11 cellular contexts compared by ENCODE assay signal in the genomic region with DNA sequence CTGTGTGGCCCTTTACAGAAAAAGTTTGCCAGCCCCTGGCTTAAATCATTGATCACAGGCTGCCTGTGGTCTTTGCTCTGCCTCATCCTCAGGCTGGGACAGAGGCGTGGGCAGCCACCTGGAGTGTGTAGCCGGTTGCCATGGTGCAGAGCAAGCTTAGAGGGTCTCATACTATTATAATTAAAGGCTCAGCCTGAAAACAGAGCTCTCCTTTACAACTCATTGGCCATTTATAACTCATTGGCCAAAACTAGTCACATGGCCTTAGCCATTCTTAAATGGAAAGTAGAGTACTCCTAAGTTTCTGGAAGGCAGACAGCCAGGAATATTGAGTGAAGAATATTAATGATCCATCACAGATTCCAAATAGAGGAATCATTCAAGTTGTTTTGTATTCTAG. TPM values are rescaled to one million over a fixed set of nuclear protein-coding genes. Genes with fewer than 3 reads are reported as not detected.
DNase-seq lines count a peak whose midpoint lies in the region; ATAC-seq and TF ChIP-seq lines count a peak whose summit lies in the region.
"Had no signal": no experiment of that assay in that cellular context is flagged by ENCODE, and none has a peak within 500 bp of the region (broad histone marks: within the 10 kb centered on the region; RNA-seq: fewer than 3 reads in every experiment).

No MANE protein-coding gene starts in this region.

- H3K4me1 ChIP-seq in BLaER1 (peaks cover 51% of the 10 kb centered on the region), GM23338 (ENCODE audit: insufficient read depth) (peaks cover 13% of the 10 kb centered on the region; the same call in 1 of the 2 replicates)

- H3K27me3 Mint-ChIP-seq in GM23338 (ENCODE audit: insufficient read depth, low read depth, poor library complexity) = peaks cover 7% of the 10 kb centered on the region
- peaks cover 3% of the 10 kb centered on the region for H3K27me3 Mint-ChIP-seq in activated naive CD8-positive, alpha-beta T cell treated with anti-CD3 and anti-CD28 coated beads for 36 hours

- no peak overlapping the region for H3K27ac ChIP-seq in BLaER1
- H3K27ac ChIP-seq in GM23338 (ENCODE audit: low read depth) = no peak overlapping the region
- H3K27ac ChIP-seq: foreskin keratinocyte had no signal

- 0 out of 2 replicates have a peak, but pooled peaks cover 7% of the 10 kb centered on the region for H3F3A ChIP-seq in GM23338 (replicated peaks; ENCODE audit: low read depth)

- H3K27me3 ChIP-seq in BLaER1 = no peaks in the 10 kb centered on the region
- H3K27me3 ChIP-seq in GM23338 (ENCODE audit: insufficient read depth) = no peaks in the 10 kb centered on the region
- H3K27me3 ChIP-seq: foreskin keratinocyte had no signal

- H4K20me1 ChIP-seq in BLaER1 (peaks cover 71% of the 10 kb centered on the region), GM23338 (replicated peaks; ENCODE audit: insufficient read depth) (peaks cover 40% of the 10 kb centered on the region)

- no peak overlapping the region for H3K4me3 Mint-ChIP-seq in GM23338
- H3K4me3 Mint-ChIP-seq in activated naive CD8-positive, alpha-beta T cell treated with anti-CD3 and anti-CD28 coated beads for 36 hours = peak overlapping the region; percentile 90

- TF ChIP-seq CTCF in GM23338 (conservative IDR thresholded peaks at IDR 0.05; ENCODE audit: low read depth in 2 of 2) = no peak

- H2AFZ ChIP-seq in GM23338 = no peak overlapping the region

- H3K4me3 ChIP-seq in BLaER1 = no peak overlapping the region
- H3K4me3 ChIP-seq in GM23338 = peak overlapping the region; percentile 92; the same call in 1 of the 2 replicates

- no peaks in the 10 kb centered on the region for H3K9me3 ChIP-seq in BLaER1

- H3K4me1 Mint-ChIP-seq in GM23338 = peaks cover 13% of the 10 kb centered on the region
- peaks cover 44% of the 10 kb centered on the region for H3K4me1 Mint-ChIP-seq in activated naive CD8-positive, alpha-beta T cell treated with anti-CD3 and anti-CD28 coated beads for 36 hours

- H3K36me3 ChIP-seq in BLaER1 (peaks cover 64% of the 10 kb centered on the region), GM23338 (ENCODE audit: insufficient read depth) (peaks cover 59% of the 10 kb centered on the region)

- peaks cover 66% of the 10 kb centered on the region for H3K79me2 ChIP-seq in GM23338 (replicated peaks; ENCODE audit: insufficient read depth)

- no peaks in the 10 kb centered on the region for H3K9me2 ChIP-seq in GM23338 (ENCODE audit: insufficient read depth)

- DNase-seq in GM23338 (ENCODE audit: low spot score) (peak; percentile 23), myocyte (ENCODE audit: low read depth) (peak; percentile 11), DMS53 (lab: John Stamatoyannopoulos, UW) (no peak), posterior vena cava (ENCODE audit: low spot score) (no peak)
- DNase-seq in activated naive CD8-positive, alpha-beta T cell treated with anti-CD3 and anti-CD28 coated beads for 36 hours = no peak
- DNase-seq: activated CD4-positive, CD25-positive, alpha-beta regulatory T cell treated with anti-CD3 and anti-CD28 coated beads, Interleukin-2, amount 50 U/mL, for 72 hours; foreskin keratinocyte; GF-D8 had no signal

- H3K9ac ChIP-seq in BLaER1 = no peak overlapping the region

- H3K27ac Mint-ChIP-seq in GM23338 = no peak overlapping the region
- H3K27ac Mint-ChIP-seq in activated naive CD8-positive, alpha-beta T cell treated with anti-CD3 and anti-CD28 coated beads for 36 hours = peak overlapping the region; percentile 25

- H3K36me3 Mint-ChIP-seq in GM23338 (ENCODE audit: low read depth) = peaks cover 63% of the 10 kb centered on the region
- H3K36me3 Mint-ChIP-seq in activated naive CD8-positive, alpha-beta T cell treated with anti-CD3 and anti-CD28 coated beads for 36 hours = peaks cover 73% of the 10 kb centered on the region

- intact Hi-C loops in posterior vena cava (cut with DNase I) = no loop called here

- H3K9me3 Mint-ChIP-seq in GM23338 = no peaks in the 10 kb centered on the region
- H3K9me3 Mint-ChIP-seq in activated naive CD8-positive, alpha-beta T cell treated with anti-CD3 and anti-CD28 coated beads for 36 hours = no peaks in the 10 kb centered on the region

- ATAC-seq in GM23338 (no peak), GM21367 (IDR thresholded peaks at IDR 0.05; ENCODE audit: unreplicated experiment) (no peak), GM18520 (IDR thresholded peaks at IDR 0.05; ENCODE audit: unreplicated experiment) (no peak)
- ATAC-seq: foreskin keratinocyte had no signal

- peak overlapping the region; percentile 92 for H3K4me2 ChIP-seq in BLaER1
- H3K4me2 ChIP-seq in GM23338 = peak overlapping the region; percentile 95; the same call in 1 of the 2 replicates

TF ChIP-seq in GM23338, 12 proteins besides CTCF, POLR2A, EP300 and RAD21 (continues in another document):
- TF ChIP-seq ZNF331 (CRISPR knock-in tag; IDR thresholded peaks at IDR 0.05; ENCODE audit: low read depth) (no peak), JUNB (IDR thresholded peaks at IDR 0.05; ENCODE audit: unreplicated experiment) (no peak), STAT1 (IDR thresholded peaks at IDR 0.05; ENCODE audit: unreplicated experiment) (no peak), EZH2 (IDR thresholded peaks at IDR 0.05; ENCODE audit: low read depth, unreplicated experiment) (no peak), CREB1 (CRISPR knock-in tag; IDR thresholded peaks at IDR 0.05; ENCODE audit: low read depth) (no peak), EZH2phosphoT487 (IDR thresholded peaks at IDR 0.05; ENCODE audit: unreplicated experiment) (no peak), ZNF114 (CRISPR knock-in tag; IDR thresholded peaks at IDR 0.05) (no peak)
- TF ChIP-seq, protein P1, sequence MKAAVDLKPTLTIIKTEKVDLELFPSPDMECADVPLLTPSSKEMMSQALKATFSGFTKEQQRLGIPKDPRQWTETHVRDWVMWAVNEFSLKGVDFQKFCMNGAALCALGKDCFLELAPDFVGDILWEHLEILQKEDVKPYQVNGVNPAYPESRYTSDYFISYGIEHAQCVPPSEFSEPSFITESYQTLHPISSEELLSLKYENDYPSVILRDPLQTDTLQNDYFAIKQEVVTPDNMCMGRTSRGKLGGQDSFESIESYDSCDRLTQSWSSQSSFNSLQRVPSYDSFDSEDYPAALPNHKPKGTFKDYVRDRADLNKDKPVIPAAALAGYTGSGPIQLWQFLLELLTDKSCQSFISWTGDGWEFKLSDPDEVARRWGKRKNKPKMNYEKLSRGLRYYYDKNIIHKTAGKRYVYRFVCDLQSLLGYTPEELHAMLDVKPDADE (IDR thresholded peaks at IDR 0.05) = no peak
- TF ChIP-seq, protein P2, sequence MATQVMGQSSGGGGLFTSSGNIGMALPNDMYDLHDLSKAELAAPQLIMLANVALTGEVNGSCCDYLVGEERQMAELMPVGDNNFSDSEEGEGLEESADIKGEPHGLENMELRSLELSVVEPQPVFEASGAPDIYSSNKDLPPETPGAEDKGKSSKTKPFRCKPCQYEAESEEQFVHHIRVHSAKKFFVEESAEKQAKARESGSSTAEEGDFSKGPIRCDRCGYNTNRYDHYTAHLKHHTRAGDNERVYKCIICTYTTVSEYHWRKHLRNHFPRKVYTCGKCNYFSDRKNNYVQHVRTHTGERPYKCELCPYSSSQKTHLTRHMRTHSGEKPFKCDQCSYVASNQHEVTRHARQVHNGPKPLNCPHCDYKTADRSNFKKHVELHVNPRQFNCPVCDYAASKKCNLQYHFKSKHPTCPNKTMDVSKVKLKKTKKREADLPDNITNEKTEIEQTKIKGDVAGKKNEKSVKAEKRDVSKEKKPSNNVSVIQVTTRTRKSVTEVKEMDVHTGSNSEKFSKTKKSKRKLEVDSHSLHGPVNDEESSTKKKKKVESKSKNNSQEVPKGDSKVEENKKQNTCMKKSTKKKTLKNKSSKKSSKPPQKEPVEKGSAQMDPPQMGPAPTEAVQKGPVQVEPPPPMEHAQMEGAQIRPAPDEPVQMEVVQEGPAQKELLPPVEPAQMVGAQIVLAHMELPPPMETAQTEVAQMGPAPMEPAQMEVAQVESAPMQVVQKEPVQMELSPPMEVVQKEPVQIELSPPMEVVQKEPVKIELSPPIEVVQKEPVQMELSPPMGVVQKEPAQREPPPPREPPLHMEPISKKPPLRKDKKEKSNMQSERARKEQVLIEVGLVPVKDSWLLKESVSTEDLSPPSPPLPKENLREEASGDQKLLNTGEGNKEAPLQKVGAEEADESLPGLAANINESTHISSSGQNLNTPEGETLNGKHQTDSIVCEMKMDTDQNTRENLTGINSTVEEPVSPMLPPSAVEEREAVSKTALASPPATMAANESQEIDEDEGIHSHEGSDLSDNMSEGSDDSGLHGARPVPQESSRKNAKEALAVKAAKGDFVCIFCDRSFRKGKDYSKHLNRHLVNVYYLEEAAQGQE (IDR thresholded peaks at IDR 0.05; ENCODE audit: unreplicated experiment) = no peak

RNA-seq across cellular contexts. Expression of a gene that starts 3.0 kb away (rescaled TPM):
- total RNA-seq in GM23338 (2014; rRNA removed; shearing (Covaris generic)) = 578 and 605 TPM in 2 replicates
- 1,253 and 1,312 TPM in 2 replicates for polyA plus RNA-seq in GM23338 (2016; fragmentation: Nextera tagmentation; extraction: Ambion mirVana)
- 100 to 1,000 TPM; 540 to 565 TPM for total RNA-seq in activated naive CD8-positive, alpha-beta T cell treated with anti-CD3 and anti-CD28 coated beads for 36 hours
- total RNA-seq in myocyte (414 and 940 TPM in 2 replicates), posterior vena cava (100 to 1,000 TPM; 673 to 848 TPM)
- polyA plus RNA-seq in myocyte (2012) = 451 TPM

RNA-seq across cellular contexts. Expression of a gene that starts 32.4 kb away (rescaled TPM):
- 57.0 and 58.3 TPM in 2 replicates for total RNA-seq in GM23338 (2014; rRNA removed; shearing (Covaris generic))
- 63.2 and 66.2 TPM in 2 replicates for polyA plus RNA-seq in GM23338 (2016; fragmentation: Nextera tagmentation; extraction: Ambion mirVana)
- total RNA-seq in activated naive CD8-positive, alpha-beta T cell treated with anti-CD3 and anti-CD28 coated beads for 36 hours = 10 to 100 TPM; 58.3 to 59.3 TPM
- total RNA-seq in myocyte = 26.2 and 28.1 TPM in 2 replicates
- polyA plus RNA-seq in myocyte (2012) = 16.0 TPM
- total RNA-seq in posterior vena cava = 10 to 100 TPM; 17.4 to 17.6 TPM

Comparison
In these comparisons a context has a peak if more than half of its experiments do, and no peak if none do; other contexts are left out.
1. DNase-seq: peak in GM23338 (single experiment) and myocyte (single experiment); none in activated naive CD8-positive, alpha-beta T cell treated with anti-CD3 and anti-CD28 coated beads for 36 hours (single experiment), DMS53 (single experiment) and posterior vena cava (single experiment).